21 cellular contexts compared by ENCODE assay signal in the genomic region with DNA sequence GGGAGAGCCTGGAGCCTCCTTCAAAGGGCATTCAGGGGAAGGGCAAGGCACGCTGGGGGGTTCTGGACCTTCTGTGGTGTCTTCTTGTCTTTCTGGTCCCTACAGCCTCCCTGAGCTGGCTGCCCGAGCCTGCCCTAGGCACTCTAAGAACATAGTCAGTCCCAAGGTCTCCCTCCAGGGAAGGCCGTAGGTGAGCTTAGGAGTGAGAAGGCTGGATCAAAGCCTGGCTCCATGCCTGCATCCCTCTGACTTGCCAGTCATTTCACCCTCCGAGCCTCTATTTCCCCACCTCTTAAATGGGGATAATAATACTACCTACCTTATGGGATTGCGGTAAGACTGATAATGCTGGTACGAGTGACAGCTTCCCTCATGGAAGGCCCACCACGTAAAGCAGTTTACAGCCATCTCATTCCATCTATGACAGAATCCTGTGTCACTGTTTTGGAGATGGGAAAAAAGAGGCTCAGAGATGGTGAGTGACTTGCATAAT. TPM values are rescaled to one million over a fixed set of nuclear protein-coding genes. Genes with fewer than 3 reads are reported as not detected.
DNase-seq lines count a peak whose midpoint lies in the region; ATAC-seq, FAIRE-seq and TF ChIP-seq lines count a peak whose summit lies in the region.
"Had no signal": no experiment of that assay in that cellular context is flagged by ENCODE, and none has a peak within 500 bp of the region (broad histone marks: within the 10 kb centered on the region; RNA-seq: fewer than 3 reads in every experiment).

No MANE protein-coding gene starts in this region.

- CTCF ChIA-PET in CD8-positive, alpha-beta memory T cell (lab: Charles Lee), result no interaction called here

- H3K9me3 Mint-ChIP-seq in type B pancreatic cell, result no peaks in the 10 kb centered on the region
- H3K9me3 Mint-ChIP-seq in CD8-positive, alpha-beta memory T cell, result no peaks in the 10 kb centered on the region
- H3K9me3 Mint-ChIP-seq: activated CD8-positive, alpha-beta T cell treated with anti-CD3 and anti-CD28 coated beads for 36 hours; activated naive CD4-positive, alpha-beta T cell treated with anti-CD3 and anti-CD28 coated beads for 36 hours; naive thymus-derived CD8-positive, alpha-beta T cell had no signal

- H3K27me3 ChIP-seq in esophagus muscularis mucosa (no peaks in the 10 kb centered on the region), neuronal stem cell (ENCODE audit: control insufficient read depth in 3 of 3, insufficient read depth in 3 of 3, low read depth in 1 of 3, low read length in 3 of 3) (no peaks in the 10 kb centered on the region)
- no peaks in the 10 kb centered on the region for H3K27me3 ChIP-seq in CD8-positive, alpha-beta memory T cell (ENCODE audit: insufficient read depth, low read length, poor library complexity, severe bottlenecking)
- H3K27me3 ChIP-seq: heart right ventricle, SJSA1 had no signal

- WGBS in esophagus muscularis mucosa, result 87% methylated on average over 7 of the region's 7 CpGs
- WGBS in neuronal stem cell (ENCODE audit: extremely low coverage in 2 of 2, insufficient read length in 2 of 2, insufficient replicate concordance in 1 of 2), 2 donors, result no CpG with 5 or more reads among the region's 7 CpGs

- peaks cover 0 to 32% (median 9%) of the 10 kb centered on the region in 4 donors for H3K36me3 ChIP-seq in esophagus muscularis mucosa
- H3K36me3 ChIP-seq in neuronal stem cell (replicated peaks in 1 of 2; ENCODE audit: control insufficient read depth in 2 of 2, insufficient read depth in 2 of 2, low read length in 2 of 2), result peaks cover 17 to 41% of the 10 kb centered on the region in 2 donors
- no peaks in the 10 kb centered on the region for H3K36me3 ChIP-seq in CD8-positive, alpha-beta memory T cell (ENCODE audit: insufficient read depth, low read length)
- H3K36me3 ChIP-seq: heart right ventricle, spleen had no signal

- H3K9me3 ChIP-seq in T-helper 17 cell (ENCODE audit: control insufficient read depth, low read length, poor library complexity, severe bottlenecking), result no peaks in the 10 kb centered on the region
- H3K9me3 ChIP-seq in esophagus muscularis mucosa, result no peaks in the 10 kb centered on the region
- H3K9me3 ChIP-seq in neuronal stem cell (replicated peaks in 1 of 2; ENCODE audit: control insufficient read depth in 2 of 2, insufficient read depth in 1 of 2, low read depth in 1 of 2, low read length in 2 of 2), result no peaks in the 10 kb centered on the region
- no peaks in the 10 kb centered on the region for H3K9me3 ChIP-seq in CD8-positive, alpha-beta memory T cell (ENCODE audit: low read length)
- H3K9me3 ChIP-seq: heart right ventricle, psoas muscle, SJSA1, spleen had no signal

- H2AK5ac ChIP-seq in neuronal stem cell (ENCODE audit: low read depth, low read length), result peak overlapping the region; percentile 21

- H2AFZ ChIP-seq in neuronal stem cell (ENCODE audit: low read length), result no peak overlapping the region

- no peak overlapping the region for H3K14ac ChIP-seq in neuronal stem cell (ENCODE audit: low read length)

- H3K27me3 Mint-ChIP-seq in T-helper 17 cell (peaks cover 19% of the 10 kb centered on the region), type B pancreatic cell (peaks cover 4% of the 10 kb centered on the region)
- peaks cover 10 to 29% of the 10 kb centered on the region in 2 donors for H3K27me3 Mint-ChIP-seq in CD8-positive, alpha-beta memory T cell

- no peak overlapping the region for H2BK12ac ChIP-seq in neuronal stem cell (ENCODE audit: low read length)

- H3K36me3 Mint-ChIP-seq in T-helper 17 cell (ENCODE audit: low read depth), result peaks cover 2% of the 10 kb centered on the region
- peaks cover 26% of the 10 kb centered on the region for H3K36me3 Mint-ChIP-seq in type B pancreatic cell
- H3K36me3 Mint-ChIP-seq in CD8-positive, alpha-beta memory T cell, result no peaks in the 10 kb centered on the region
- H3K36me3 Mint-ChIP-seq: naive thymus-derived CD8-positive, alpha-beta T cell had no signal

- no peak for DNase-seq in T-helper 17 cell
- no peak for DNase-seq in esophagus muscularis mucosa (ENCODE audit: extremely low spot score)
- DNase-seq in neuronal stem cell (ENCODE audit: low spot score), result no peak
- DNase-seq in type B pancreatic cell (ENCODE audit: extremely low spot score, unreplicated experiment), result no peak
- no peak for DNase-seq in D721Med (ENCODE audit: insufficient read length, low spot score)
- no peak for DNase-seq in ecto neural progenitor cell (ENCODE audit: low spot score)
- DNase-seq in CD8-positive, alpha-beta memory T cell, result no peak
- DNase-seq: activated CD8-positive, alpha-beta T cell treated with anti-CD3 and anti-CD28 coated beads for 36 hours; activated naive CD4-positive, alpha-beta T cell treated with anti-CD3 and anti-CD28 coated beads for 36 hours; activated T-cell treated with anti-CD3 and anti-CD28 coated beads, Interleukin-2, amount 50 U/mL, for 1 hour; heart right ventricle; naive thymus-derived CD8-positive, alpha-beta T cell; NCI-H1436 treated with DMSO at 0.1 percent for 48 hours; NCI-H2171 treated with DMSO at 0.1 percent for 48 hours; NCI-H748 treated with DMSO at 0.1 percent for 48 hours; psoas muscle; spleen; T-helper 2 cell had no signal

- no peak overlapping the region for H2BK5ac ChIP-seq in neuronal stem cell (ENCODE audit: low read length)

- no peak overlapping the region for H4K91ac ChIP-seq in neuronal stem cell (ENCODE audit: low read depth, low read length, poor library complexity)

- H3K9ac ChIP-seq in neuronal stem cell (ENCODE audit: low read depth, low read length, poor library complexity), result no peak overlapping the region

- H3K79me1 ChIP-seq in neuronal stem cell (ENCODE audit: low read depth, low read length), result peaks cover 8% of the 10 kb centered on the region

- no peak overlapping the region for H4K8ac ChIP-seq in neuronal stem cell (ENCODE audit: low read depth, low read length)

- TF ChIP-seq CTCF in esophagus muscularis mucosa (IDR thresholded peaks at IDR 0.05) (no peak), type B pancreatic cell (conservative IDR thresholded peaks at IDR 0.05) (no peak), D721Med (IDR thresholded peaks at IDR 0.05; ENCODE audit: insufficient read depth, missing control alignments) (no peak)

- H3K4me1 Mint-ChIP-seq in T-helper 17 cell (peaks cover 11% of the 10 kb centered on the region), type B pancreatic cell (ENCODE audit: unreplicated experiment) (peaks cover 46% of the 10 kb centered on the region)
- peaks cover 4 to 8% (median 7%) of the 10 kb centered on the region in 3 donors for H3K4me1 Mint-ChIP-seq in CD8-positive, alpha-beta memory T cell

- intact Hi-C loops in esophagus muscularis mucosa (cut with DNase I), result no loop called here

- H2BK120ac ChIP-seq in neuronal stem cell (ENCODE audit: low read depth, low read length), result no peak overlapping the region

- H3K4ac ChIP-seq in neuronal stem cell (ENCODE audit: low read length), result no peak overlapping the region

- H3K27ac Mint-ChIP-seq in T-helper 17 cell (peak overlapping the region; percentile 37), type B pancreatic cell (peak overlapping the region; percentile 98)
- H3K27ac Mint-ChIP-seq in CD8-positive, alpha-beta memory T cell, result no peak overlapping the region
- H3K27ac Mint-ChIP-seq: activated CD8-positive, alpha-beta T cell treated with anti-CD3 and anti-CD28 coated beads for 36 hours; activated naive CD4-positive, alpha-beta T cell treated with anti-CD3 and anti-CD28 coated beads for 36 hours had no signal

- no peak overlapping the region for H2BK15ac ChIP-seq in neuronal stem cell (ENCODE audit: low read length)

- TF ChIP-seq EP300 in esophagus muscularis mucosa (IDR thresholded peaks at IDR 0.05), result no peak

- H3K4me3 ChIP-seq in esophagus muscularis mucosa (no peak overlapping the region), neuronal stem cell (ENCODE audit: low read length in 2 of 2) (no peak overlapping the region)
- no peak overlapping the region for H3K4me3 ChIP-seq in CD8-positive, alpha-beta memory T cell (ENCODE audit: low read length)
- H3K4me3 ChIP-seq: heart right ventricle, lung, psoas muscle, SJSA1, spleen had no signal

- ATAC-seq in T-helper 17 cell (no peak), GM18517 (IDR thresholded peaks at IDR 0.05; ENCODE audit: unreplicated experiment) (no peak)
- ATAC-seq: activated CD8-positive, alpha-beta T cell treated with anti-CD3 and anti-CD28 coated beads for 36 hours; heart right ventricle; naive thymus-derived CD8-positive, alpha-beta T cell; psoas muscle had no signal

- H3K4me1 ChIP-seq in esophagus muscularis mucosa (peaks cover 15 to 63% (median 52%) of the 10 kb centered on the region in 4 donors), neuronal stem cell (ENCODE audit: control insufficient read depth in 2 of 2, insufficient read depth in 1 of 2, low read depth in 1 of 2, low read length in 2 of 2) (peaks cover 18 to 38% of the 10 kb centered on the region in 2 donors)
- H3K4me1 ChIP-seq in CD8-positive, alpha-beta memory T cell (ENCODE audit: insufficient read depth, low read length), result no peaks in the 10 kb centered on the region
- H3K4me1 ChIP-seq: psoas muscle, SJSA1 had no signal

- no peak overlapping the region for H3K4me2 ChIP-seq in neuronal stem cell (ENCODE audit: insufficient read depth, low read length, poor library complexity, severe bottlenecking)

- no peak overlapping the region for H3K23ac ChIP-seq in neuronal stem cell (ENCODE audit: low read depth, low read length, poor library complexity)

- H3K4me3 Mint-ChIP-seq in T-helper 17 cell (peak overlapping the region; percentile 21), type B pancreatic cell (peak overlapping the region; percentile 60)
- no peak overlapping the region for H3K4me3 Mint-ChIP-seq in CD8-positive, alpha-beta memory T cell
- H3K4me3 Mint-ChIP-seq: activated CD8-positive, alpha-beta T cell treated with anti-CD3 and anti-CD28 coated beads for 36 hours; activated naive CD4-positive, alpha-beta T cell treated with anti-CD3 and anti-CD28 coated beads for 36 hours had no signal

- no peak overlapping the region for H3K18ac ChIP-seq in neuronal stem cell (ENCODE audit: low read length)

- FAIRE-seq in D721Med (lab: Jason Lieb, UNC), result no peak

- H3K27ac ChIP-seq in esophagus muscularis mucosa (replicated peaks in 1 of 4) (peak overlapping the region; percentile 75 to 86 (median 80)), neuronal stem cell (replicated peaks; ENCODE audit: low read length) (no peak overlapping the region)
- no peak overlapping the region for H3K27ac ChIP-seq in CD8-positive, alpha-beta memory T cell (ENCODE audit: low read depth, low read length)
- H3K27ac ChIP-seq: heart right ventricle, psoas muscle, SJSA1, spleen had no signal

- POLR2A ChIA-PET in CD8-positive, alpha-beta memory T cell (lab: Charles Lee), result no interaction called here

- TF ChIP-seq POLR2A in esophagus muscularis mucosa (IDR thresholded peaks at IDR 0.05; ENCODE audit: low read depth), result no peak

RNA-seq across cellular contexts. Expression of gene PTPRF, which starts 20.8 kb away (rescaled TPM):
- 1 to 10 TPM in 1 of 2 donors, under 1 TPM in 1; 0.52 to 5.9 TPM for total RNA-seq in T-helper 17 cell
- total RNA-seq in esophagus muscularis mucosa, result 10 to 100 TPM; 33.8 to 84.2 (median 53.7) TPM
- 62.9 TPM for polyA plus RNA-seq in neuronal stem cell (2013, experiment 1 of 2)
- 64.0 TPM for polyA plus RNA-seq in neuronal stem cell (2013, experiment 2 of 2)
- 260 and 507 TPM in 2 replicates for total RNA-seq in type B pancreatic cell (ENCODE audit: low replicate concordance)
- total RNA-seq in CD8-positive, alpha-beta memory T cell, result under 1 TPM; 0.39 to 0.47 TPM
- not detected for polyA plus RNA-seq in CD8-positive, alpha-beta memory T cell
- polyA plus RNA-seq: naive thymus-derived CD8-positive, alpha-beta T cell had no signal

Comparison
In these comparisons a context has a peak if more than half of its experiments do, and no peak if none do; other contexts are left out.
1. H3K27ac Mint-ChIP-seq: peak in T-helper 17 cell (single experiment) and type B pancreatic cell (single experiment); none in CD8-positive, alpha-beta memory T cell (0 of 8).
2. H3K4me3 Mint-ChIP-seq: peak in T-helper 17 cell (single experiment) and type B pancreatic cell (single experiment); none in CD8-positive, alpha-beta memory T cell (0 of 7).
3. H3K27ac ChIP-seq: peak in esophagus muscularis mucosa (4 of 4); none in neuronal stem cell (single experiment) and CD8-positive, alpha-beta memory T cell (single experiment).
4. RNA of gene PTPRF, which starts 20.8 kb away (total RNA-seq): 260 to 507 TPM in type B pancreatic cell and 33.8 to 84.2 TPM in esophagus muscularis mucosa; 0.52 to 5.9 TPM in T-helper 17 cell and 0.39 to 0.47 TPM in CD8-positive, alpha-beta memory T cell; every median in the first group is over 4 times any median in the second.